ENCODE assay signal across 14 cellular contexts in genomic region chr2:187372213-187372612, GRCh38.
A peak's percentile ranks its signal among the peaks of the same experiment; 100 is the strongest.
DNase-seq lines count a peak whose midpoint lies in the region; ATAC-seq and TF ChIP-seq lines count a peak whose summit lies in the region.
"Had no signal": no experiment of that assay in that cellular context is flagged by ENCODE, and none has a peak within 500 bp of the region (broad histone marks: within the 10 kb centered on the region; RNA-seq: fewer than 3 reads in every experiment).

No MANE protein-coding gene starts in this region.

- no peak for TF ChIP-seq CTCF in AG04449 (IDR thresholded peaks at IDR 0.05; ENCODE audit: insufficient read depth, low read length, missing control alignments)
- no peak for TF ChIP-seq CTCF in fibroblast of mammary gland (conservative IDR thresholded peaks at IDR 0.05; ENCODE audit: control insufficient read depth, insufficient read depth, low read depth, low read length)

- H4K91ac ChIP-seq in mesenchymal stem cell (ENCODE audit: low read length) = no peak overlapping the region

- no peak overlapping the region for H2BK12ac ChIP-seq in mesenchymal stem cell (ENCODE audit: low read length in 2 of 2)

- no peak overlapping the region for H2BK120ac ChIP-seq in mesenchymal stem cell (ENCODE audit: low read depth, low read length)

- no peak overlapping the region for H2BK15ac ChIP-seq in mesenchymal stem cell (ENCODE audit: low read depth, poor library complexity, severe bottlenecking)

- H4K8ac ChIP-seq in mesenchymal stem cell (ENCODE audit: low read length) = no peak overlapping the region

- H3K4me1 ChIP-seq in mesenchymal stem cell (ENCODE audit: control insufficient read depth, insufficient read depth, low read depth, low read length) = no peaks in the 10 kb centered on the region

- H3K18ac ChIP-seq in mesenchymal stem cell (ENCODE audit: low read depth in 1 of 2, low read length in 2 of 2) = no peak overlapping the region

- ATAC-seq in GM21619 (IDR thresholded peaks at IDR 0.05; ENCODE audit: unreplicated experiment) (no peak), GM18867 (IDR thresholded peaks at IDR 0.05; ENCODE audit: unreplicated experiment) (no peak), HG02970 (IDR thresholded peaks at IDR 0.05; ENCODE audit: low FRiP score, unreplicated experiment) (no peak)

- H3K23ac ChIP-seq in mesenchymal stem cell (ENCODE audit: low read length in 2 of 2) = no peak overlapping the region

- POLR2A ChIA-PET in AG04449 (lab: Yijun Ruan, JAX) = no interaction called here

- H2AFZ ChIP-seq in mesenchymal stem cell (ENCODE audit: low read depth, low read length) = no peak overlapping the region

- H3K14ac ChIP-seq in mesenchymal stem cell (ENCODE audit: low read length in 2 of 2) = no peak overlapping the region

- no peak overlapping the region for H3K4me3 ChIP-seq in AG04449 (ENCODE audit: low read depth, low read length)
- no peak overlapping the region for H3K4me3 ChIP-seq in fibroblast of mammary gland (ENCODE audit: control insufficient read depth, low read depth, low read length)
- no peak overlapping the region for H3K4me3 ChIP-seq in mesenchymal stem cell (ENCODE audit: insufficient read depth in 1 of 2, low read depth in 1 of 2, low read length in 2 of 2)

- CTCF ChIA-PET in AG04449 (lab: Yijun Ruan, JAX) = no interaction called here

- H3K79me1 ChIP-seq in mesenchymal stem cell (replicated peaks; ENCODE audit: low read length, poor library complexity, severe bottlenecking) = no peaks in the 10 kb centered on the region

- H2AK5ac ChIP-seq in mesenchymal stem cell (ENCODE audit: low read length, severe bottlenecking) = no peak overlapping the region

- H3K4ac ChIP-seq in mesenchymal stem cell (ENCODE audit: low read depth in 1 of 2, low read length in 2 of 2) = no peak overlapping the region

- no peaks in the 10 kb centered on the region for H3K27me3 ChIP-seq in mesenchymal stem cell (ENCODE audit: control insufficient read depth in 1 of 2, insufficient read depth in 1 of 2, low read length in 2 of 2)

- no peaks in the 10 kb centered on the region for H3K36me3 ChIP-seq in mesenchymal stem cell (ENCODE audit: control insufficient read depth in 1 of 2, insufficient read depth in 2 of 2, low read depth in 1 of 2, low read length in 2 of 2)

- no peak overlapping the region for H3K4me2 ChIP-seq in mesenchymal stem cell (ENCODE audit: low read length, poor library complexity, severe bottlenecking)

- H2BK5ac ChIP-seq in mesenchymal stem cell (ENCODE audit: low read depth, low read length, poor library complexity, severe bottlenecking) = no peak overlapping the region

- H3K27ac ChIP-seq in mesenchymal stem cell (ENCODE audit: low read length, poor library complexity, severe bottlenecking) = no peak overlapping the region

- DNase-seq in AG04449 (ENCODE audit: low read depth, low spot score) = peak; percentile 28
- DNase-seq in M059J (ENCODE audit: low read depth) = peak; percentile 14
- peak; percentile 75 for DNase-seq in fibroblast of mammary gland (ENCODE audit: low read depth)
- DNase-seq in mesenchymal stem cell = no peak
- DNase-seq in NCI-H1092 treated with DMSO at 0.1 percent for 48 hours (lab: John Stamatoyannopoulos, UW) = no peak
- DNase-seq: activated CD4-positive, alpha-beta T cell treated with anti-CD3 and anti-CD28 coated beads for 1 hour; activated effector memory CD4-positive, alpha-beta T cell treated with anti-CD3 and anti-CD28 coated beads, Interleukin-2, amount 50 U/mL, for 16 hours; immature natural killer cell; NCI-H1694; NCI-H510A treated with DMSO at 0.1 percent for 48 hours; SHP77 treated with DMSO at 0.1 percent for 48 hours had no signal

- no peaks in the 10 kb centered on the region for H3K9me3 ChIP-seq in mesenchymal stem cell (ENCODE audit: control insufficient read depth, low read length)

- H3K9ac ChIP-seq in mesenchymal stem cell (ENCODE audit: low read length) = peak overlapping the region; percentile 79

- WGBS in mesenchymal stem cell = no CpG with 5 or more reads among the region's 3 CpGs

Comparison
In these comparisons a context has a peak if more than half of its experiments do, and no peak if none do; other contexts are left out.
1. DNase-seq: peak in AG04449 (single experiment), M059J (single experiment) and fibroblast of mammary gland (single experiment); none in mesenchymal stem cell (single experiment) and NCI-H1092 treated with DMSO at 0.1 percent for 48 hours (single experiment).